8 cellular contexts compared by ENCODE assay signal in genomic region chr17:44070455-44071197, GRCh38. TPM values are rescaled to one million over a fixed set of nuclear protein-coding genes. Genes with fewer than 3 reads are reported as not detected.
DNase-seq lines count a peak whose midpoint lies in the region; ATAC-seq and TF ChIP-seq lines count a peak whose summit lies in the region.

TSS of gene G6PC3 (plus strand) at chr17:44070735. CDS start at chr17:44070966, 231 bp downstream.

- H3K4me3 ChIP-seq in BLaER1 treated with 17β-estradiol and CSF1 and Interleukin-3, amounts not matched to agents 10 nM and 100 nM, result peak within 1 kb of the TSS; percentile 55 to 76 (median 72)
- H3K4me3 ChIP-seq in dorsolateral prefrontal cortex (peak within 1 kb of the TSS; percentile 57 to 96 (median 84)), right lobe of liver (peak within 1 kb of the TSS; percentile 65 to 88 (median 70))

- peak; percentile 66 for ATAC-seq in GM19324 (IDR thresholded peaks at IDR 0.05; ENCODE audit: low FRiP score, unreplicated experiment)
- peak; percentile 55 for ATAC-seq in HG03520 (IDR thresholded peaks at IDR 0.05; ENCODE audit: unreplicated experiment)
- ATAC-seq in right lobe of liver, result peak; percentile 87 to 92 (median 88)

- H3K4me1 ChIP-seq in BLaER1 treated with 17β-estradiol and CSF1 and Interleukin-3, amounts not matched to agents 10 nM and 100 nM, result peaks cover 45 to 78% (median 59%) of the 10 kb centered on the region in 10 experiments
- H3K4me1 ChIP-seq in right lobe of liver, result peaks cover 0 to 27% (median 8%) of the 10 kb centered on the region in 4 donors

- peak; percentile 99 for DNase-seq in NCI-H748 (lab: John Stamatoyannopoulos, UW; ENCODE audit: unreplicated experiment)
- peak; percentile 60 to 64 for DNase-seq in activated CD4-positive, alpha-beta T cell treated with anti-CD3 and anti-CD28 coated beads, Interleukin-2, amount 50 U/mL, for 4 hours
- peak; percentile 93 to 97 (median 96) for DNase-seq in dorsolateral prefrontal cortex
- peak; percentile 96 to 97 (median 97) for DNase-seq in right lobe of liver
- DNase-seq in stimulated activated CD4-positive, alpha-beta T cell treated with anti-CD3 and anti-CD28 coated beads, Interleukin-4, amount 100 ng/mL, for 4 hours, result peak; percentile 70 to 83

- H3K4me2 ChIP-seq in BLaER1 treated with 17β-estradiol and CSF1 and Interleukin-3, amounts not matched to agents 10 nM and 100 nM, result peak within 1 kb of the TSS; percentile 93 to 100 (median 97)

- intact Hi-C loops in dorsolateral prefrontal cortex (cut with DNase I), result loop anchor here (1.0 to 5.0 kb wide), 3 partner anchors 42 to 56 kb away; partner anchors contain the start of gene TMEM101 (in 2 of the 2)
- intact Hi-C loops in right lobe of liver (cut with DNase I), result no loop called here

- no peaks in the 10 kb centered on the region for H3K9me3 ChIP-seq in BLaER1 treated with 17β-estradiol and CSF1 and Interleukin-3, amounts not matched to agents 10 nM and 100 nM (replicated peaks in 1 of 11)
- H3K9me3 ChIP-seq in right lobe of liver, result no peaks in the 10 kb centered on the region

- H3K9ac ChIP-seq in BLaER1 treated with 17β-estradiol and CSF1 and Interleukin-3, amounts not matched to agents 10 nM and 100 nM, result peak within 1 kb of the TSS; percentile 79 to 95 (median 89)

- H4K20me1 ChIP-seq in BLaER1 treated with 17β-estradiol and CSF1 and Interleukin-3, amounts not matched to agents 10 nM and 100 nM, result peaks cover under 1 to 7% (median 4%) of the 10 kb centered on the region in 11 experiments; a peak in 16 of 22 replicates

- H3K27me3 ChIP-seq in BLaER1 treated with 17β-estradiol and CSF1 and Interleukin-3, amounts not matched to agents 10 nM and 100 nM, result no peaks in the 10 kb centered on the region
- H3K27me3 ChIP-seq in dorsolateral prefrontal cortex (no peaks in the 10 kb centered on the region), right lobe of liver (no peaks in the 10 kb centered on the region)

- 0% methylated on average over 12 of the region's 53 CpGs for WGBS in right lobe of liver (ENCODE audit: insufficient coverage, low coverage, low lambda C conversion rate, missing lambda C conversion rate)

- peak in 49 of 56 donors; percentile 10 to 59 (median 37) for TF ChIP-seq CTCF in dorsolateral prefrontal cortex (IDR thresholded peaks at IDR 0.05 in 54 of 56, conservative IDR thresholded peaks at IDR 0.05 in 2 of 56; ENCODE audit: low read depth in 1 of 56, partially characterized antibody in 56 of 56)
- TF ChIP-seq CTCF in right lobe of liver (IDR thresholded peaks at IDR 0.05), result peak in 2 of 4 donors; percentile 9 to 12

- peak within 1 kb of the TSS; percentile 74 to 97 (median 93) for H3K27ac ChIP-seq in BLaER1 treated with 17β-estradiol and CSF1 and Interleukin-3, amounts not matched to agents 10 nM and 100 nM
- H3K27ac ChIP-seq in dorsolateral prefrontal cortex, result peak within 1 kb of the TSS; percentile 57 to 97 (median 90)
- H3K27ac ChIP-seq in right lobe of liver, result peak within 1 kb of the TSS; percentile 51 to 86 (median 66)

- H3K36me3 ChIP-seq in BLaER1 treated with 17β-estradiol and CSF1 and Interleukin-3, amounts not matched to agents 10 nM and 100 nM, result peaks cover 18 to 29% (median 24%) of the 10 kb centered on the region in 11 experiments
- no peaks in the 10 kb centered on the region for H3K36me3 ChIP-seq in right lobe of liver

- peak; percentile 82 for TF ChIP-seq POLR2A in right lobe of liver (IDR thresholded peaks at IDR 0.05)

RNA-seq across cellular contexts. Expression of gene G6PC3, which starts in this region (rescaled TPM):
- total RNA-seq in dorsolateral prefrontal cortex, result 10 to 100 TPM; 29.8 to 60.2 (median 41.8) TPM
- 10 to 100 TPM in 2 of 6 experiments, 1 to 10 TPM in 4; 5.9 to 24.2 (median 9.9) TPM for total RNA-seq in right lobe of liver

Comparison
In these comparisons a context has a peak if more than half of its experiments do, and no peak if none do; other contexts are left out.
1. Peak in every context shown above with its lines: DNase-seq, ATAC-seq, H3K4me3 ChIP-seq and H3K27ac ChIP-seq.
2. intact Hi-C loops: an anchor here in dorsolateral prefrontal cortex (1.0 to 5.0 kb wide); none called in right lobe of liver.